ENCODE assay signal across 18 cellular contexts in genomic region chr5:28408186-28408585, GRCh38.
DNase-seq lines count a peak whose midpoint lies in the region; ATAC-seq, FAIRE-seq and TF ChIP-seq lines count a peak whose summit lies in the region.
"Had no signal": no experiment of that assay in that cellular context is flagged by ENCODE, and none has a peak within 500 bp of the region (broad histone marks: within the 10 kb centered on the region; RNA-seq: fewer than 3 reads in every experiment).

No MANE protein-coding gene starts in this region.

- WGBS in A549 (ENCODE audit: missing lambda C conversion rate) = 10% methylated on average over 3 of the region's 3 CpGs

- TF ChIP-seq CTCF in A549 (IDR thresholded peaks at IDR 0.05) (no peak), brain microvascular endothelial cell (IDR thresholded peaks at IDR 0.05; ENCODE audit: low read depth, low read length, missing control alignments) (no peak), kidney epithelial cell (IDR thresholded peaks at IDR 0.05; ENCODE audit: insufficient read depth, low read length, poor library complexity, severe bottlenecking) (no peak)

- TF ChIP-seq POLR2A in A549 (IDR thresholded peaks at IDR 0.05; ENCODE audit: low read length) = no peak

- H3K27ac ChIP-seq in A549 = peak overlapping the region; percentile 47 to 66; a peak in 4 of 6 replicates
- peak overlapping the region; percentile 12 for H3K27ac ChIP-seq in brain microvascular endothelial cell
- H3K27ac ChIP-seq: hepatocyte, vagina had no signal

- H3K27me3 ChIP-seq in brain microvascular endothelial cell (replicated peaks) = no peaks in the 10 kb centered on the region
- no peaks in the 10 kb centered on the region for H3K27me3 ChIP-seq in kidney epithelial cell (ENCODE audit: control insufficient read depth, insufficient read depth, low read length)
- H3K27me3 ChIP-seq: hepatocyte, vagina had no signal

- H3K9me3 Mint-ChIP-seq in natural killer cell treated with Interleukin-12 subunit alpha and Interleukin-12 subunit beta and Interleukin-15 and Interleukin-18, amount 100 ng/mL, for 72 hours = peaks cover 14% of the 10 kb centered on the region

- no peak overlapping the region for H3K4me3 Mint-ChIP-seq in natural killer cell treated with Interleukin-12 subunit alpha and Interleukin-12 subunit beta and Interleukin-15 and Interleukin-18, amount 100 ng/mL, for 72 hours
- H3K4me3 Mint-ChIP-seq: activated naive CD4-positive, alpha-beta T cell treated with anti-CD3 and anti-CD28 coated beads for 36 hours; neural crest cell; WTC11 had no signal

- FAIRE-seq in A549 (lab: Jason Lieb, UNC) = peak; percentile 61
- FAIRE-seq: A204.1 had no signal

- H3K4me1 ChIP-seq in A549 = peaks cover 13% of the 10 kb centered on the region; the same call in 2 of the 3 replicates
- H3K4me1 ChIP-seq: vagina had no signal

- H3K36me3 ChIP-seq in brain microvascular endothelial cell (replicated peaks) = no peaks in the 10 kb centered on the region
- H3K36me3 ChIP-seq in kidney epithelial cell (ENCODE audit: control insufficient read depth, insufficient read depth, low read length) = no peaks in the 10 kb centered on the region
- H3K36me3 ChIP-seq: vagina had no signal

- H3K4me3 ChIP-seq in A549 (no peak overlapping the region), brain microvascular endothelial cell (ENCODE audit: low read depth, low read length) (no peak overlapping the region), kidney epithelial cell (ENCODE audit: low read depth, low read length) (no peak overlapping the region)
- H3K4me3 ChIP-seq: hepatocyte, vagina had no signal

- no peak for TF ChIP-seq RAD21 in A549 (conservative IDR thresholded peaks at IDR 0.05 in 1 of 2, IDR thresholded peaks at IDR 0.05 in 1 of 2)

- in situ Hi-C loops in brain microvascular endothelial cell (cut with HindIII; ENCODE audit: low pct_ligation_motif_present, low sequenced_read_pairs) = no loop called here

- H3K4me2 ChIP-seq in A549 = peak overlapping the region; percentile 43
- H3K4me2 ChIP-seq: hepatocyte had no signal

- POLR2A ChIA-PET in A549 (lab: Yijun Ruan, JAX) = no interaction called here

- DNase-seq in A549 (ENCODE audit: low read depth in 1 of 2, low spot score in 1 of 2) = peak; percentile 8 to 62
- peak; percentile 95 for DNase-seq in M059J (ENCODE audit: low read depth)
- peak; percentile 91 for DNase-seq in brain microvascular endothelial cell
- DNase-seq in kidney epithelial cell (ENCODE audit: low read depth) = peak; percentile 83
- DNase-seq in SKM-1 (lab: John Stamatoyannopoulos, UW; ENCODE audit: unreplicated experiment) = no peak
- DNase-seq in natural killer cell treated with Interleukin-12 subunit alpha and Interleukin-12 subunit beta and Interleukin-15 and Interleukin-18, amount 100 ng/mL, for 72 hours (ENCODE audit: low spot score) = no peak
- DNase-seq in NCI-H128 (lab: John Stamatoyannopoulos, UW; ENCODE audit: unreplicated experiment) = no peak
- DNase-seq: activated naive CD4-positive, alpha-beta T cell treated with anti-CD3 and anti-CD28 coated beads for 36 hours; central memory CD4-positive, alpha-beta T cell; GDM1; NCI-H1092 treated with DMSO at 0.1 percent for 48 hours; stimulated activated naive CD4-positive, alpha-beta T cell had no signal

- no peaks in the 10 kb centered on the region for H3K27me3 Mint-ChIP-seq in natural killer cell treated with Interleukin-12 subunit alpha and Interleukin-12 subunit beta and Interleukin-15 and Interleukin-18, amount 100 ng/mL, for 72 hours

- H3K4me1 Mint-ChIP-seq in natural killer cell treated with Interleukin-12 subunit alpha and Interleukin-12 subunit beta and Interleukin-15 and Interleukin-18, amount 100 ng/mL, for 72 hours (ENCODE audit: low read depth in 2 of 2) = no peaks in the 10 kb centered on the region

- CTCF ChIA-PET in A549 (lab: Yijun Ruan, JAX) = no interaction called here

- H3K27ac Mint-ChIP-seq in natural killer cell treated with Interleukin-12 subunit alpha and Interleukin-12 subunit beta and Interleukin-15 and Interleukin-18, amount 100 ng/mL, for 72 hours = no peak overlapping the region
- H3K27ac Mint-ChIP-seq: activated naive CD4-positive, alpha-beta T cell treated with anti-CD3 and anti-CD28 coated beads for 36 hours; WTC11 had no signal

- no peak for TF ChIP-seq EP300 in A549 (IDR thresholded peaks at IDR 0.05)

- H3K36me3 Mint-ChIP-seq in natural killer cell treated with Interleukin-12 subunit alpha and Interleukin-12 subunit beta and Interleukin-15 and Interleukin-18, amount 100 ng/mL, for 72 hours = peaks cover 8% of the 10 kb centered on the region

- no peaks in the 10 kb centered on the region for H3K9me3 ChIP-seq in A549
- H3K9me3 ChIP-seq: vagina had no signal

- ATAC-seq in A549 (peak; percentile 80 to 94), GM21717 (IDR thresholded peaks at IDR 0.05; ENCODE audit: unreplicated experiment) (no peak)
- ATAC-seq in natural killer cell treated with Interleukin-12 subunit alpha and Interleukin-12 subunit beta and Interleukin-15 and Interleukin-18, amount 100 ng/mL, for 72 hours = no peak
- ATAC-seq: WTC11 had no signal

TF ChIP-seq in A549, 52 proteins besides CTCF, POLR2A, EP300 and RAD21:
- TF ChIP-seq EHMT2 (IDR thresholded peaks at IDR 0.05; ENCODE audit: low read depth) (no peak), JUNB (IDR thresholded peaks at IDR 0.05) (peak; percentile 26; the same call in 1 of the 2 replicates)

Comparison
In these comparisons a context has a peak if more than half of its experiments do, and no peak if none do; other contexts are left out.
1. ATAC-seq: peak in A549 (2 of 2); none in natural killer cell treated with Interleukin-12 subunit alpha and Interleukin-12 subunit beta and Interleukin-15 and Interleukin-18, amount 100 ng/mL, for 72 hours (0 of 2) and GM21717 (single experiment).
2. DNase-seq: peak in A549 (2 of 2), M059J (single experiment), brain microvascular endothelial cell (single experiment) and kidney epithelial cell (single experiment); none in SKM-1 (single experiment), natural killer cell treated with Interleukin-12 subunit alpha and Interleukin-12 subunit beta and Interleukin-15 and Interleukin-18, amount 100 ng/mL, for 72 hours (single experiment) and NCI-H128 (single experiment).